13 cellular contexts compared by ENCODE assay signal in the genomic region with DNA sequence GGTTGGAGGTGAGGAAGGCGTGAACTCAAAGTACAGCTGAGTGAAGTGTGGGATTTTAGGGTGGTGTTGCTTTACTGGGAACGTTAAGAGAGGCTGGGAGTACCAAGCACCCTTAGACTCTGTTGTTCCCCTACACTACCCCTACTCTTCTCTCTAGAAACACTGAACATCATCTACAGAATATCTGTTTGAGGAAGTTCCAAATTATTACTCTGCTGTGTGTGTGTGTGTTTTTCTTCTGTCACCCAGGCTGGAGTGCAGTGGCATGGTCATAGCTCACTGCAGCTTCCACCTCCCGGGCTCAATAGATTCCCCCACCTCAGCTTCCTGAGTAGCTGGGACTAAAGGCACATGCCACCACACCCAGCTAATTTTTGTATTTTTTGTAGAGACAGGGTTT.
"Had no signal": no experiment of that assay in that cellular context is flagged by ENCODE, and none has a peak within 500 bp of the region (broad histone marks: within the 10 kb centered on the region; RNA-seq: fewer than 3 reads in every experiment).

No MANE protein-coding gene starts in this region.

- DNase-seq: activated gamma-delta T cell treated with Interleukin-2 at 50 U/mL for 16 hours; activated T-cell treated with anti-CD3 and anti-CD28 coated beads, Interleukin-2, amount 50 U/mL, for 1 hour; aorta; effector CD4-positive, alpha-beta T cell; kidney; lower lobe of right lung; natural killer cell; substantia nigra; T-helper 9 cell; thyroid gland had no signal

- ATAC-seq: activated naive CD4-positive, alpha-beta T cell treated with anti-CD3 and anti-CD28 coated beads, Interleukin-2, amount 50 U/mL, for 72 hours; foreskin keratinocyte; left lobe of liver; lower lobe of right lung; natural killer cell had no signal
